ENCODE assay signal across 1 cellular context in the genomic region with DNA sequence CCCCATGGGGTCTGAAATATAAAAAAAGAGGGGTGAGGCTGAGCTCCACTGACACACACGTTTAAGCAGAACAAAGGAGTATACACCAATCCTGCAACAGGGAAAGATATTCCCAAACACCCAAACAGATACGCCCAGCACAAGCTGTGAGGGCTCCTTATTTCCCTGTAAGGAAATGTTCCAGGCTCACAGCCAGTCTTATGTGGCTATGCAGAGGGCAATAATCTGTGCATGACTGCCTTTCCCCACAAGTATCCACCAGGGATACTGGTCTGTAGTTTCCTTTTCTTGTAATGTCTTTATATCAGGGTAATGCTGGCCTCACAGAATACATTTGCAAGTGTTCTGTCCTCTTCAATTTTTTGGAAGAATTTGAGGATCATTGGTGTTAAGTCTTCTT.
TF ChIP-seq lines count a peak whose summit lies in the region.

No MANE protein-coding gene starts in this region.

TF ChIP-seq in GM23338, 12 proteins besides CTCF, POLR2A, EP300 and RAD21 (continued from another document):
- TF ChIP-seq, protein P1, sequence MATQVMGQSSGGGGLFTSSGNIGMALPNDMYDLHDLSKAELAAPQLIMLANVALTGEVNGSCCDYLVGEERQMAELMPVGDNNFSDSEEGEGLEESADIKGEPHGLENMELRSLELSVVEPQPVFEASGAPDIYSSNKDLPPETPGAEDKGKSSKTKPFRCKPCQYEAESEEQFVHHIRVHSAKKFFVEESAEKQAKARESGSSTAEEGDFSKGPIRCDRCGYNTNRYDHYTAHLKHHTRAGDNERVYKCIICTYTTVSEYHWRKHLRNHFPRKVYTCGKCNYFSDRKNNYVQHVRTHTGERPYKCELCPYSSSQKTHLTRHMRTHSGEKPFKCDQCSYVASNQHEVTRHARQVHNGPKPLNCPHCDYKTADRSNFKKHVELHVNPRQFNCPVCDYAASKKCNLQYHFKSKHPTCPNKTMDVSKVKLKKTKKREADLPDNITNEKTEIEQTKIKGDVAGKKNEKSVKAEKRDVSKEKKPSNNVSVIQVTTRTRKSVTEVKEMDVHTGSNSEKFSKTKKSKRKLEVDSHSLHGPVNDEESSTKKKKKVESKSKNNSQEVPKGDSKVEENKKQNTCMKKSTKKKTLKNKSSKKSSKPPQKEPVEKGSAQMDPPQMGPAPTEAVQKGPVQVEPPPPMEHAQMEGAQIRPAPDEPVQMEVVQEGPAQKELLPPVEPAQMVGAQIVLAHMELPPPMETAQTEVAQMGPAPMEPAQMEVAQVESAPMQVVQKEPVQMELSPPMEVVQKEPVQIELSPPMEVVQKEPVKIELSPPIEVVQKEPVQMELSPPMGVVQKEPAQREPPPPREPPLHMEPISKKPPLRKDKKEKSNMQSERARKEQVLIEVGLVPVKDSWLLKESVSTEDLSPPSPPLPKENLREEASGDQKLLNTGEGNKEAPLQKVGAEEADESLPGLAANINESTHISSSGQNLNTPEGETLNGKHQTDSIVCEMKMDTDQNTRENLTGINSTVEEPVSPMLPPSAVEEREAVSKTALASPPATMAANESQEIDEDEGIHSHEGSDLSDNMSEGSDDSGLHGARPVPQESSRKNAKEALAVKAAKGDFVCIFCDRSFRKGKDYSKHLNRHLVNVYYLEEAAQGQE (IDR thresholded peaks at IDR 0.05; ENCODE audit: unreplicated experiment): no peak
- no peak for TF ChIP-seq EZH2 (IDR thresholded peaks at IDR 0.05; ENCODE audit: low read depth, unreplicated experiment)
- TF ChIP-seq ZNF331 (CRISPR knock-in tag; IDR thresholded peaks at IDR 0.05; ENCODE audit: low read depth): no peak
- TF ChIP-seq ZNF114 (CRISPR knock-in tag; IDR thresholded peaks at IDR 0.05): no peak
- TF ChIP-seq NANOG (IDR thresholded peaks at IDR 0.05; ENCODE audit: borderline replicate concordance): no peak
TF ChIP-seq in GM23338: peak in this region for 0.
